In genomic region chr2:154259030-154259429, GRCh38 we compare ENCODE assay signal across 24 cellular contexts.
"Had no signal": no experiment of that assay in that cellular context is flagged by ENCODE, and none has a peak within 500 bp of the region (broad histone marks: within the 10 kb centered on the region; RNA-seq: fewer than 3 reads in every experiment).

No MANE protein-coding gene starts in this region.

- ATAC-seq: effector memory CD8-positive, alpha-beta T cell; esophagus mucosa; gastrocnemius medialis; heart right ventricle; left cardiac atrium; left lung; left ventricle myocardium superior; lower lobe of right lung; naive thymus-derived CD4-positive, alpha-beta T cell had no signal

- H3K4me1 ChIP-seq: colonic mucosa, esophagus squamous epithelium, gastrocnemius medialis, heart right ventricle, left lung, lower lobe of right lung had no signal

- H3K4me3 ChIP-seq: colonic mucosa, esophagus squamous epithelium, gastrocnemius medialis, heart right ventricle, left lung, lower lobe of right lung had no signal

- H3K27ac ChIP-seq: colonic mucosa, epithelial cell of prostate, esophagus squamous epithelium, gastrocnemius medialis, heart right ventricle, left lung, lower lobe of right lung had no signal

- H3K27me3 ChIP-seq: colonic mucosa, esophagus squamous epithelium, gastrocnemius medialis, heart right ventricle, left lung had no signal

- H3K36me3 ChIP-seq: colonic mucosa, esophagus squamous epithelium, gastrocnemius medialis, heart right ventricle, left lung, lower lobe of right lung had no signal

- DNase-seq: colonic mucosa; cortex of kidney; effector CD8-positive, alpha-beta T cell; effector memory CD8-positive, alpha-beta T cell; endodermal cell; erythroblast; esophagus squamous epithelium; foreskin fibroblast; foreskin melanocyte; gastrocnemius medialis; glutamatergic neuron; head of caudate nucleus; heart right ventricle; hippocampal formation; left cardiac atrium; left lung; left ventricle myocardium superior; lower lobe of right lung; mesenchymal stem cell; naive thymus-derived CD4-positive, alpha-beta T cell had no signal

- H3K9me3 ChIP-seq: colonic mucosa, gastrocnemius medialis, left lung, lower lobe of right lung had no signal

- FAIRE-seq: endometrium, keratinocyte had no signal
